In the genomic region with DNA sequence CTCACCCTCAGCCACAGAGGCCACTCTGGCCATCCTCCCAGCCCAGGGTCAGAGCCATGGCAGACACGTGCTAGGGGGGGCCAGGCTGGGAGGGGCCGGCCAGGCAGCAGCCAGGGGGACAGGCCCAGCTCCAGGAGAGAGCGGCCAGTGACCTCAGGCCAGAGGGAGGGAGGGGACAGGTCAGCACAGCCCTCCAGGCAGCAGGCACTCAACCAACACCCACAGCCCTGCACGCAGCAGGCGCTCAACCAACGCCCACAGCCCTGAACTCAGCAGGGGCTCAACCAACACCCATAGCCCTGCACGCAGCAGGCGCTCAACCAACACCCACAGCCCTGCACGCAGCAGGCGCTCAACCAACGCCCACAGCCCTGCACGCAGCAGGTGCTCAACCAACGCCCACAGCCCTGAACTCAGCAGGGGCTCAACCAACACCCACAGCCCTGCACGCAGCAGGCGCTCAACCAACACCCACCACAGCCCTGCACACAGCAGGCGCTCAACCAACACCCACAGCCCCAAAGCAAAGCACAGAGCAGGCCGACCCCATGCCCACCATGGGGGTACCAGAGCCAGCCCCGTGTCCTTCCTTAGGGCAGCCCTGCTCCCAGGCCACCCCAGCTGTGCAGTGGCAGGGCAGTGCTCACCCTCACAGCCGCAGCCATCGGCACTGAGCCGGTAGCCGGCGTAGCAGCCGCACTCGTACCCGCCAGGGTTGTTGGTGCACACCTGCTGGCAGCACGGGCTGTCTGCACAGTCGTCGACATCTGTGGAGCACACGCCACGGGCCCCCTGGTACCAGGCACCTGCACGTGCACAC, we compare ENCODE assay signal across 22 cellular contexts. TPM values are rescaled to one million over a fixed set of nuclear protein-coding genes. Genes with fewer than 3 reads are reported as not detected.
DNase-seq lines count a peak whose midpoint lies in the region; ATAC-seq and TF ChIP-seq lines count a peak whose summit lies in the region.
"Had no signal": no experiment of that assay in that cellular context is flagged by ENCODE, and none has a peak within 500 bp of the region (broad histone marks: within the 10 kb centered on the region; RNA-seq: fewer than 3 reads in every experiment).

No MANE protein-coding gene starts in this region.

- no peaks in the 10 kb centered on the region for H3K27me3 Mint-ChIP-seq in activated T-cell treated with anti-CD3 and anti-CD28 coated beads, Interleukin-2, amount 50 U/mL, for 72 hours (ENCODE audit: low read depth)
- H3K27me3 Mint-ChIP-seq in activated CD8-positive, alpha-beta T cell treated with anti-CD3 and anti-CD28 coated beads for 36 hours: no peaks in the 10 kb centered on the region
- H3K27me3 Mint-ChIP-seq: CD8-positive, alpha-beta memory T cell had no signal

- peaks cover 5% of the 10 kb centered on the region; the same call in 1 of the 2 replicates for H3K4me1 ChIP-seq in Panc1 (ENCODE audit: control insufficient read depth, insufficient read depth, low read length)
- H3K4me1 ChIP-seq: HAP-1, SJCRH30 had no signal

- no peak overlapping the region for H3K4me3 Mint-ChIP-seq in activated T-cell treated with anti-CD3 and anti-CD28 coated beads, Interleukin-2, amount 50 U/mL, for 72 hours
- no peak overlapping the region for H3K4me3 Mint-ChIP-seq in activated CD8-positive, alpha-beta T cell treated with anti-CD3 and anti-CD28 coated beads for 36 hours
- H3K4me3 Mint-ChIP-seq: CD8-positive, alpha-beta memory T cell had no signal

- peak; percentile 65 for ATAC-seq in Panc1
- no peak for ATAC-seq in activated T-cell treated with anti-CD3 and anti-CD28 coated beads, Interleukin-2, amount 50 U/mL, for 72 hours (replicated peaks in 1 of 2)
- ATAC-seq in activated CD8-positive, alpha-beta T cell treated with anti-CD3 and anti-CD28 coated beads for 36 hours: no peak

- POLR2A ChIA-PET in Panc1 (lab: Charles Lee): no interaction called here
- POLR2A ChIA-PET in activated CD8-positive, alpha-beta T cell treated with anti-CD3 and anti-CD28 coated beads for 36 hours (lab: Charles Lee): no interaction called here

- DNase-seq in A172 (ENCODE audit: low spot score): peak; percentile 65
- DNase-seq in Caki2 (ENCODE audit: low read depth): peak; percentile 14
- DNase-seq in Panc1 (ENCODE audit: low read depth, low spot score): no peak
- peak in 24 of 42 donors; percentile 8 to 67 (median 42) for DNase-seq in head of caudate nucleus
- no peak for DNase-seq in activated gamma-delta T cell (lab: John Stamatoyannopoulos, UW)
- no peak for DNase-seq in coronary artery (ENCODE audit: low spot score)
- DNase-seq in activated T-cell treated with anti-CD3 and anti-CD28 coated beads, Interleukin-2, amount 50 U/mL, for 72 hours: no peak
- DNase-seq in activated CD8-positive, alpha-beta T cell treated with anti-CD3 and anti-CD28 coated beads for 36 hours: no peak
- DNase-seq: 8988T; CD8-positive, alpha-beta memory T cell; DMS79 treated with DMSO at 0.1 percent for 48 hours; Karpas-422; NCI-H1092 treated with DMSO at 0.1 percent for 48 hours; NCI-H1694 treated with DMSO at 0.1 percent for 48 hours; NCI-H524; NCI-H82; OCI-M1; SJCRH30 had no signal

- no peaks in the 10 kb centered on the region for H3K9me3 ChIP-seq in Panc1 (ENCODE audit: control insufficient read depth, insufficient read depth, low read depth, low read length)
- H3K9me3 ChIP-seq: HAP-1, SJCRH30 had no signal

- H3K9me3 Mint-ChIP-seq in activated T-cell treated with anti-CD3 and anti-CD28 coated beads, Interleukin-2, amount 50 U/mL, for 72 hours: no peaks in the 10 kb centered on the region
- H3K9me3 Mint-ChIP-seq in activated CD8-positive, alpha-beta T cell treated with anti-CD3 and anti-CD28 coated beads for 36 hours: no peaks in the 10 kb centered on the region
- H3K9me3 Mint-ChIP-seq: CD8-positive, alpha-beta memory T cell had no signal

- in situ Hi-C loops in Caki2 (cut with HindIII; ENCODE audit: low pct_unique_long_range_greater_than_20kb, low sequenced_read_pairs): no loop called here
- in situ Hi-C loops in Panc1 (cut with HindIII; ENCODE audit: low pct_unique_long_range_greater_than_20kb, low sequenced_read_pairs): no loop called here

- CTCF ChIA-PET in Panc1 (lab: Charles Lee): no interaction called here
- CTCF ChIA-PET in activated CD8-positive, alpha-beta T cell treated with anti-CD3 and anti-CD28 coated beads for 36 hours (lab: Charles Lee): interaction anchor here (1.3 kb wide), 1 partner anchor 19 kb away, joined by 3 read pairs; no protein-coding TSS in a partner anchor

- H3K36me3 ChIP-seq in Panc1 (ENCODE audit: control insufficient read depth, insufficient read depth, low read length): no peaks in the 10 kb centered on the region
- H3K36me3 ChIP-seq: HAP-1, SJCRH30 had no signal

- H3K4me3 ChIP-seq in Panc1 (ENCODE audit: low read depth in 2 of 2, low read length in 2 of 2): no peak overlapping the region
- H3K4me3 ChIP-seq in coronary artery: no peak overlapping the region
- H3K4me3 ChIP-seq: BLaER1 treated with 17β-estradiol and CSF1 and Interleukin-3, amounts not matched to agents 10 nM and 100 nM; HAP-1; SJCRH30 had no signal

- intact Hi-C loops in Panc1 (cut with micrococcal nuclease; ENCODE audit: unreplicated experiment) (no loop called here), head of caudate nucleus (cut with DNase I) (no loop called here)
- intact Hi-C loops in activated CD8-positive, alpha-beta T cell treated with anti-CD3 and anti-CD28 coated beads for 36 hours (cut with micrococcal nuclease): no loop called here

- H3K4me1 Mint-ChIP-seq in activated T-cell treated with anti-CD3 and anti-CD28 coated beads, Interleukin-2, amount 50 U/mL, for 72 hours (ENCODE audit: low read depth): no peaks in the 10 kb centered on the region
- peaks cover 3% of the 10 kb centered on the region for H3K4me1 Mint-ChIP-seq in activated CD8-positive, alpha-beta T cell treated with anti-CD3 and anti-CD28 coated beads for 36 hours (ENCODE audit: low read depth)
- H3K4me1 Mint-ChIP-seq: CD8-positive, alpha-beta memory T cell had no signal

- H3K27ac ChIP-seq in Panc1 (ENCODE audit: low read length) (no peak overlapping the region), coronary artery (no peak overlapping the region)
- H3K27ac ChIP-seq: BLaER1 treated with 17β-estradiol and CSF1 and Interleukin-3, amounts not matched to agents 10 nM and 100 nM; HL-60; RWPE1; SJCRH30 had no signal

- H3K27me3 ChIP-seq in Panc1 (ENCODE audit: control insufficient read depth, insufficient read depth, low read length): no peaks in the 10 kb centered on the region
- H3K27me3 ChIP-seq: BLaER1 treated with 17β-estradiol and CSF1 and Interleukin-3, amounts not matched to agents 10 nM and 100 nM had no signal

- H3K36me3 Mint-ChIP-seq in activated T-cell treated with anti-CD3 and anti-CD28 coated beads, Interleukin-2, amount 50 U/mL, for 72 hours (ENCODE audit: insufficient read depth in 2 of 2): no peaks in the 10 kb centered on the region
- H3K36me3 Mint-ChIP-seq in activated CD8-positive, alpha-beta T cell treated with anti-CD3 and anti-CD28 coated beads for 36 hours (ENCODE audit: low read depth): no peaks in the 10 kb centered on the region

- BruUV-seq in Panc1 (replicated peaks; lab: Mats Ljungman, UMichigan): no TSS peak

- H3K27ac Mint-ChIP-seq in activated T-cell treated with anti-CD3 and anti-CD28 coated beads, Interleukin-2, amount 50 U/mL, for 72 hours: no peak overlapping the region
- H3K27ac Mint-ChIP-seq in activated CD8-positive, alpha-beta T cell treated with anti-CD3 and anti-CD28 coated beads for 36 hours: no peak overlapping the region
- H3K27ac Mint-ChIP-seq: CD8-positive, alpha-beta memory T cell had no signal

- TF ChIP-seq CTCF in Panc1 (IDR thresholded peaks at IDR 0.05): no peak
- no peak for TF ChIP-seq CTCF in coronary artery (IDR thresholded peaks at IDR 0.05)
- no peak for TF ChIP-seq CTCF in activated CD8-positive, alpha-beta T cell treated with anti-CD3 and anti-CD28 coated beads for 36 hours (IDR thresholded peaks at IDR 0.05)

RNA-seq across cellular contexts. Expression of a gene that starts 55.9 kb away (rescaled TPM):
- 1.8 and 3.6 TPM in 2 replicates for total RNA-seq in A172 (2014; rRNA removed; shearing (Covaris generic))
- total RNA-seq in Caki2 (2014; rRNA removed; shearing (Covaris generic); ENCODE audit: low replicate concordance): 2.6 and 3.3 TPM in 2 replicates
- 10.1 TPM for total RNA-seq in Panc1 (2021; ENCODE audit: unreplicated experiment)
- polyA plus RNA-seq in Panc1 (2012; ENCODE audit: insufficient read length): 7.8 TPM
- under 1 TPM in 1 of 2 donors, not detected in 1; 0.14 TPM for total RNA-seq in activated T-cell treated with anti-CD3 and anti-CD28 coated beads, Interleukin-2, amount 50 U/mL, for 72 hours
- not detected for total RNA-seq in activated CD8-positive, alpha-beta T cell treated with anti-CD3 and anti-CD28 coated beads for 36 hours
- total RNA-seq: CD8-positive, alpha-beta memory T cell had no signal

Comparison
In these comparisons a context has a peak if more than half of its experiments do, and no peak if none do; other contexts are left out.
1. DNase-seq: peak in A172 (single experiment), Caki2 (single experiment) and head of caudate nucleus (24 of 42); none in Panc1 (single experiment), activated gamma-delta T cell (single experiment), coronary artery (single experiment), activated T-cell treated with anti-CD3 and anti-CD28 coated beads, Interleukin-2, amount 50 U/mL, for 72 hours (0 of 2) and activated CD8-positive, alpha-beta T cell treated with anti-CD3 and anti-CD28 coated beads for 36 hours (single experiment).